1 cellular context compared by ENCODE assay signal in genomic region chr4:163701915-163702314, GRCh38.
TF ChIP-seq lines count a peak whose summit lies in the region.

No MANE protein-coding gene starts in this region.

TF ChIP-seq in GM12878, 131 proteins besides CTCF, POLR2A, EP300 and RAD21 (continued from another document):
- TF ChIP-seq, protein P1, sequence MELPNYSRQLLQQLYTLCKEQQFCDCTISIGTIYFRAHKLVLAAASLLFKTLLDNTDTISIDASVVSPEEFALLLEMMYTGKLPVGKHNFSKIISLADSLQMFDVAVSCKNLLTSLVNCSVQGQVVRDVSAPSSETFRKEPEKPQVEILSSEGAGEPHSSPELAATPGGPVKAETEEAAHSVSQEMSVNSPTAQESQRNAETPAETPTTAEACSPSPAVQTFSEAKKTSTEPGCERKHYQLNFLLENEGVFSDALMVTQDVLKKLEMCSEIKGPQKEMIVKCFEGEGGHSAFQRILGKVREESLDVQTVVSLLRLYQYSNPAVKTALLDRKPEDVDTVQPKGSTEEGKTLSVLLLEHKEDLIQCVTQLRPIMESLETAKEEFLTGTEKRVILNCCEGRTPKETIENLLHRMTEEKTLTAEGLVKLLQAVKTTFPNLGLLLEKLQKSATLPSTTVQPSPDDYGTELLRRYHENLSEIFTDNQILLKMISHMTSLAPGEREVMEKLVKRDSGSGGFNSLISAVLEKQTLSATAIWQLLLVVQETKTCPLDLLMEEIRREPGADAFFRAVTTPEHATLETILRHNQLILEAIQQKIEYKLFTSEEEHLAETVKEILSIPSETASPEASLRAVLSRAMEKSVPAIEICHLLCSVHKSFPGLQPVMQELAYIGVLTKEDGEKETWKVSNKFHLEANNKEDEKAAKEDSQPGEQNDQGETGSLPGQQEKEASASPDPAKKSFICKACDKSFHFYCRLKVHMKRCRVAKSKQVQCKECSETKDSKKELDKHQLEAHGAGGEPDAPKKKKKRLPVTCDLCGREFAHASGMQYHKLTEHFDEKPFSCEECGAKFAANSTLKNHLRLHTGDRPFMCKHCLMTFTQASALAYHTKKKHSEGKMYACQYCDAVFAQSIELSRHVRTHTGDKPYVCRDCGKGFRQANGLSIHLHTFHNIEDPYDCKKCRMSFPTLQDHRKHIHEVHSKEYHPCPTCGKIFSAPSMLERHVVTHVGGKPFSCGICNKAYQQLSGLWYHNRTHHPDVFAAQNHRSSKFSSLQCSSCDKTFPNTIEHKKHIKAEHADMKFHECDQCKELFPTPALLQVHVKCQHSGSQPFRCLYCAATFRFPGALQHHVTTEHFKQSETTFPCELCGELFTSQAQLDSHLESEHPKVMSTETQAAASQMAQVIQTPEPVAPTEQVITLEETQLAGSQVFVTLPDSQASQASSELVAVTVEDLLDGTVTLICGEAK (IDR thresholded peaks at IDR 0.05; ENCODE audit: borderline replicate concordance) = no peak
- TF ChIP-seq PML (IDR thresholded peaks at IDR 0.05; ENCODE audit: low read length) = no peak
- TF ChIP-seq, protein P2, sequence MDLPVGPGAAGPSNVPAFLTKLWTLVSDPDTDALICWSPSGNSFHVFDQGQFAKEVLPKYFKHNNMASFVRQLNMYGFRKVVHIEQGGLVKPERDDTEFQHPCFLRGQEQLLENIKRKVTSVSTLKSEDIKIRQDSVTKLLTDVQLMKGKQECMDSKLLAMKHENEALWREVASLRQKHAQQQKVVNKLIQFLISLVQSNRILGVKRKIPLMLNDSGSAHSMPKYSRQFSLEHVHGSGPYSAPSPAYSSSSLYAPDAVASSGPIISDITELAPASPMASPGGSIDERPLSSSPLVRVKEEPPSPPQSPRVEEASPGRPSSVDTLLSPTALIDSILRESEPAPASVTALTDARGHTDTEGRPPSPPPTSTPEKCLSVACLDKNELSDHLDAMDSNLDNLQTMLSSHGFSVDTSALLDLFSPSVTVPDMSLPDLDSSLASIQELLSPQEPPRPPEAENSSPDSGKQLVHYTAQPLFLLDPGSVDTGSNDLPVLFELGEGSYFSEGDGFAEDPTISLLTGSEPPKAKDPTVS (IDR thresholded peaks at IDR 0.05; ENCODE audit: low read depth, low read length) = no peak
- TF ChIP-seq ZNF207 (IDR thresholded peaks at IDR 0.05; ENCODE audit: borderline replicate concordance) = no peak
- peak; percentile 78 for TF ChIP-seq MTA2 (IDR thresholded peaks at IDR 0.05; ENCODE audit: low read depth)
- TF ChIP-seq IKZF1 (conservative IDR thresholded peaks at IDR 0.05) = peak; percentile 83
- no peak for TF ChIP-seq MXI1 (IDR thresholded peaks at IDR 0.05; ENCODE audit: low read depth, low read length)
- TF ChIP-seq ZNF592 (IDR thresholded peaks at IDR 0.05) = no peak
- TF ChIP-seq NR2C1 (IDR thresholded peaks at IDR 0.05) = no peak
- TF ChIP-seq MYB (IDR thresholded peaks at IDR 0.05; ENCODE audit: borderline replicate concordance, low read depth, low read length) = no peak
- no peak for TF ChIP-seq CBX3 (IDR thresholded peaks at IDR 0.05; ENCODE audit: borderline replicate concordance, low read depth)
- TF ChIP-seq EZH2 (IDR thresholded peaks at IDR 0.05; ENCODE audit: borderline replicate concordance, control insufficient read depth, low read depth, low read length) = no peak
- no peak for TF ChIP-seq ESRRA (IDR thresholded peaks at IDR 0.05; ENCODE audit: low read length)
- peak; percentile 76; the same call in 1 of the 2 replicates for TF ChIP-seq TCF3 (IDR thresholded peaks at IDR 0.05; ENCODE audit: borderline replicate concordance, insufficient read depth, low read depth, low read length)
- no peak for TF ChIP-seq GABPA (IDR thresholded peaks at IDR 0.05; ENCODE audit: low read depth)
- TF ChIP-seq RELA (IDR thresholded peaks at IDR 0.05; ENCODE audit: borderline replicate concordance, partially characterized antibody) = no peak
- no peak for TF ChIP-seq HCFC1 (IDR thresholded peaks at IDR 0.05; ENCODE audit: low read length)
- TF ChIP-seq MTA3 (IDR thresholded peaks at IDR 0.05; ENCODE audit: borderline replicate concordance, low read length) = no peak
- TF ChIP-seq FOS (IDR thresholded peaks at IDR 0.05; ENCODE audit: borderline replicate concordance, extremely low read depth, insufficient read length) = no peak
- no peak for TF ChIP-seq SMARCA5 (IDR thresholded peaks at IDR 0.05)
- no peak for TF ChIP-seq RFX5 (IDR thresholded peaks at IDR 0.05; ENCODE audit: low read depth, low read length)
- TF ChIP-seq TCF7 (IDR thresholded peaks at IDR 0.05; ENCODE audit: borderline replicate concordance) = no peak
- TF ChIP-seq RCOR1 (conservative IDR thresholded peaks at IDR 0.05; ENCODE audit: low read depth, low read length) = no peak
- no peak for TF ChIP-seq NBN (IDR thresholded peaks at IDR 0.05)
- peak; percentile 86 for TF ChIP-seq CREM (IDR thresholded peaks at IDR 0.05; ENCODE audit: low read depth)
- TF ChIP-seq TAF1 (IDR thresholded peaks at IDR 0.05; ENCODE audit: borderline replicate concordance, low read depth, low read length) = no peak
- no peak for TF ChIP-seq SIN3A (IDR thresholded peaks at IDR 0.05; ENCODE audit: low read depth, low read length)
- TF ChIP-seq BMI1 (IDR thresholded peaks at IDR 0.05; ENCODE audit: borderline replicate concordance) = no peak
- no peak for TF ChIP-seq NKRF (conservative IDR thresholded peaks at IDR 0.05)
- TF ChIP-seq, protein P3, sequence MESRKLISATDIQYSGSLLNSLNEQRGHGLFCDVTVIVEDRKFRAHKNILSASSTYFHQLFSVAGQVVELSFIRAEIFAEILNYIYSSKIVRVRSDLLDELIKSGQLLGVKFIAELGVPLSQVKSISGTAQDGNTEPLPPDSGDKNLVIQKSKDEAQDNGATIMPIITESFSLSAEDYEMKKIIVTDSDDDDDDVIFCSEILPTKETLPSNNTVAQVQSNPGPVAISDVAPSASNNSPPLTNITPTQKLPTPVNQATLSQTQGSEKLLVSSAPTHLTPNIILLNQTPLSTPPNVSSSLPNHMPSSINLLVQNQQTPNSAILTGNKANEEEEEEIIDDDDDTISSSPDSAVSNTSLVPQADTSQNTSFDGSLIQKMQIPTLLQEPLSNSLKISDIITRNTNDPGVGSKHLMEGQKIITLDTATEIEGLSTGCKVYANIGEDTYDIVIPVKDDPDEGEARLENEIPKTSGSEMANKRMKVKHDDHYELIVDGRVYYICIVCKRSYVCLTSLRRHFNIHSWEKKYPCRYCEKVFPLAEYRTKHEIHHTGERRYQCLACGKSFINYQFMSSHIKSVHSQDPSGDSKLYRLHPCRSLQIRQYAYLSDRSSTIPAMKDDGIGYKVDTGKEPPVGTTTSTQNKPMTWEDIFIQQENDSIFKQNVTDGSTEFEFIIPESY (IDR thresholded peaks at IDR 0.05) = no peak
- no peak for TF ChIP-seq ASH2L (IDR thresholded peaks at IDR 0.05; ENCODE audit: borderline replicate concordance, low read depth)
- TF ChIP-seq SMAD5 (IDR thresholded peaks at IDR 0.05; ENCODE audit: low read depth) = no peak
- no peak for TF ChIP-seq SPI1 (IDR thresholded peaks at IDR 0.05; ENCODE audit: borderline replicate concordance, insufficient read depth, low read depth, low read length)
- no peak for TF ChIP-seq ZNF274 (IDR thresholded peaks at IDR 0.05; ENCODE audit: insufficient read depth, insufficient read length)
- TF ChIP-seq IKZF2 (IDR thresholded peaks at IDR 0.05) = peak; percentile 84 to 90
- TF ChIP-seq FOXK2 (IDR thresholded peaks at IDR 0.05) = no peak
- TF ChIP-seq, protein P4, sequence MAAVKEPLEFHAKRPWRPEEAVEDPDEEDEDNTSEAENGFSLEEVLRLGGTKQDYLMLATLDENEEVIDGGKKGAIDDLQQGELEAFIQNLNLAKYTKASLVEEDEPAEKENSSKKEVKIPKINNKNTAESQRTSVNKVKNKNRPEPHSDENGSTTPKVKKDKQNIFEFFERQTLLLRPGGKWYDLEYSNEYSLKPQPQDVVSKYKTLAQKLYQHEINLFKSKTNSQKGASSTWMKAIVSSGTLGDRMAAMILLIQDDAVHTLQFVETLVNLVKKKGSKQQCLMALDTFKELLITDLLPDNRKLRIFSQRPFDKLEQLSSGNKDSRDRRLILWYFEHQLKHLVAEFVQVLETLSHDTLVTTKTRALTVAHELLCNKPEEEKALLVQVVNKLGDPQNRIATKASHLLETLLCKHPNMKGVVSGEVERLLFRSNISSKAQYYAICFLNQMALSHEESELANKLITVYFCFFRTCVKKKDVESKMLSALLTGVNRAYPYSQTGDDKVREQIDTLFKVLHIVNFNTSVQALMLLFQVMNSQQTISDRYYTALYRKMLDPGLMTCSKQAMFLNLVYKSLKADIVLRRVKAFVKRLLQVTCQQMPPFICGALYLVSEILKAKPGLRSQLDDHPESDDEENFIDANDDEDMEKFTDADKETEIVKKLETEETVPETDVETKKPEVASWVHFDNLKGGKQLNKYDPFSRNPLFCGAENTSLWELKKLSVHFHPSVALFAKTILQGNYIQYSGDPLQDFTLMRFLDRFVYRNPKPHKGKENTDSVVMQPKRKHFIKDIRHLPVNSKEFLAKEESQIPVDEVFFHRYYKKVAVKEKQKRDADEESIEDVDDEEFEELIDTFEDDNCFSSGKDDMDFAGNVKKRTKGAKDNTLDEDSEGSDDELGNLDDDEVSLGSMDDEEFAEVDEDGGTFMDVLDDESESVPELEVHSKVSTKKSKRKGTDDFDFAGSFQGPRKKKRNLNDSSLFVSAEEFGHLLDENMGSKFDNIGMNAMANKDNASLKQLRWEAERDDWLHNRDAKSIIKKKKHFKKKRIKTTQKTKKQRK (IDR thresholded peaks at IDR 0.05; ENCODE audit: low read depth, low read length) = no peak
- peak; percentile 47; the same call in 1 of the 2 replicates for TF ChIP-seq RELB (IDR thresholded peaks at IDR 0.05; ENCODE audit: low read depth)
- peak; percentile 77 for TF ChIP-seq TCF12 (IDR thresholded peaks at IDR 0.05; ENCODE audit: low read depth, low read length)
- no peak for TF ChIP-seq SREBF2 (IDR thresholded peaks at IDR 0.05; ENCODE audit: low read length)
- no peak for TF ChIP-seq JUND (IDR thresholded peaks at IDR 0.05; ENCODE audit: low read depth, low read length)
